1 cellular context compared by ENCODE assay signal in the genomic region with DNA sequence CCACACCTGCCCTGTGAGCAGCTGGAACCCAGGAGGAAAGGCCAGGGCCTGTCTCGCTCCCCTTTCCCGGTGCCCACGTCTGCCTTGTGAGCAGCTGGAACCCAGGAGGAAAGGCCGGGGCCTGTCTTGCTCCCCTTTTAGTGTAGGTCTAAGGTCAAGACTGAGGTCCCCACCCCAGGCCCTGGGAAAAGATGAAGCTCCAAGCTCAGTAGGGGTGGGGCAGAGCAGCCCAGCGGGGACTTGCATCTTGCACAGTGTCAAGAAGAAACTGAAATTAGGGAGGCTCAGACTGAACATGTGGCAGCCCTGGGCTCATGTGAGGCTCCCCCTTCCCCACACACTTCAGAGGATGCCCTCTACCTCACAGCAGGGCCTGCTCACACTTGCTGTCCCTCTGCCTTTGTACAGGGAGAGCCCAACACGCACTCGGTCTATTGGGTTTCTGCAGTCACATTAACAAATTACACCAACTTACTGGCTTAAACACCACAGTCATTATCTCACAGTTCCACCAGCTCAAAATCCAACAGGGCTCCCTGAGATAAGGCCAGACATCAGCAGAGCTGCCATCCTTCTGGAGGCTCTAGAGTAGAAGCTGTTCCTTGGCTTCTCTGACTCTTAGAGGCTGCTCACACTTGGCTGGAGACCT.
TF ChIP-seq lines count a peak whose summit lies in the region.

No MANE protein-coding gene starts in this region.

TF ChIP-seq in K562, 482 proteins besides CTCF, POLR2A, EP300 and RAD21 (continued from another document and continues in another):
- TF ChIP-seq, protein P1, sequence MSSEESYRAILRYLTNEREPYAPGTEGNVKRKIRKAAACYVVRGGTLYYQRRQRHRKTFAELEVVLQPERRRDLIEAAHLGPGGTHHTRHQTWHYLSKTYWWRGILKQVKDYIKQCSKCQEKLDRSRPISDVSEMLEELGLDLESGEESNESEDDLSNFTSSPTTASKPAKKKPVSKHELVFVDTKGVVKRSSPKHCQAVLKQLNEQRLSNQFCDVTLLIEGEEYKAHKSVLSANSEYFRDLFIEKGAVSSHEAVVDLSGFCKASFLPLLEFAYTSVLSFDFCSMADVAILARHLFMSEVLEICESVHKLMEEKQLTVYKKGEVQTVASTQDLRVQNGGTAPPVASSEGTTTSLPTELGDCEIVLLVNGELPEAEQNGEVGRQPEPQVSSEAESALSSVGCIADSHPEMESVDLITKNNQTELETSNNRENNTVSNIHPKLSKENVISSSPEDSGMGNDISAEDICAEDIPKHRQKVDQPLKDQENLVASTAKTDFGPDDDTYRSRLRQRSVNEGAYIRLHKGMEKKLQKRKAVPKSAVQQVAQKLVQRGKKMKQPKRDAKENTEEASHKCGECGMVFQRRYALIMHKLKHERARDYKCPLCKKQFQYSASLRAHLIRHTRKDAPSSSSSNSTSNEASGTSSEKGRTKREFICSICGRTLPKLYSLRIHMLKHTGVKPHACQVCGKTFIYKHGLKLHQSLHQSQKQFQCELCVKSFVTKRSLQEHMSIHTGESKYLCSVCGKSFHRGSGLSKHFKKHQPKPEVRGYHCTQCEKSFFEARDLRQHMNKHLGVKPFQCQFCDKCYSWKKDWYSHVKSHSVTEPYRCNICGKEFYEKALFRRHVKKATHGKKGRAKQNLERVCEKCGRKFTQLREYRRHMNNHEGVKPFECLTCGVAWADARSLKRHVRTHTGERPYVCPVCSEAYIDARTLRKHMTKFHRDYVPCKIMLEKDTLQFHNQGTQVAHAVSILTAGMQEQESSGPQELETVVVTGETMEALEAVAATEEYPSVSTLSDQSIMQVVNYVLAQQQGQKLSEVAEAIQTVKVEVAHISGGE (CRISPR knock-in tag; IDR thresholded peaks at IDR 0.05), result peak in 1 of 3 experiments; percentile 64; a peak in 1 of 6 replicates
- no peak for TF ChIP-seq NR3C1 (CRISPR knock-in tag; IDR thresholded peaks at IDR 0.05)
- TF ChIP-seq SIX5 (IDR thresholded peaks at IDR 0.05; ENCODE audit: borderline replicate concordance in 1 of 2, insufficient read depth in 1 of 2, low read depth in 1 of 2, low read length in 2 of 2), result no peak
- TF ChIP-seq SIN3A (IDR thresholded peaks at IDR 0.05; ENCODE audit: borderline replicate concordance in 2 of 2, control insufficient read depth in 1 of 2, low read depth in 2 of 2, low read length in 2 of 2), result no peak
- no peak for TF ChIP-seq ATF1 (CRISPR knock-in tag; IDR thresholded peaks at IDR 0.05)
- 0 out of 2 replicates have a peak, but pooled peaks have one; percentile 18 for TF ChIP-seq ATF1 (tag; IDR thresholded peaks at IDR 0.05)
- no peak for TF ChIP-seq HNRNPLL (IDR thresholded peaks at IDR 0.05; ENCODE audit: low read depth, low read length, poor library complexity, severe bottlenecking)
- TF ChIP-seq, protein P2, sequence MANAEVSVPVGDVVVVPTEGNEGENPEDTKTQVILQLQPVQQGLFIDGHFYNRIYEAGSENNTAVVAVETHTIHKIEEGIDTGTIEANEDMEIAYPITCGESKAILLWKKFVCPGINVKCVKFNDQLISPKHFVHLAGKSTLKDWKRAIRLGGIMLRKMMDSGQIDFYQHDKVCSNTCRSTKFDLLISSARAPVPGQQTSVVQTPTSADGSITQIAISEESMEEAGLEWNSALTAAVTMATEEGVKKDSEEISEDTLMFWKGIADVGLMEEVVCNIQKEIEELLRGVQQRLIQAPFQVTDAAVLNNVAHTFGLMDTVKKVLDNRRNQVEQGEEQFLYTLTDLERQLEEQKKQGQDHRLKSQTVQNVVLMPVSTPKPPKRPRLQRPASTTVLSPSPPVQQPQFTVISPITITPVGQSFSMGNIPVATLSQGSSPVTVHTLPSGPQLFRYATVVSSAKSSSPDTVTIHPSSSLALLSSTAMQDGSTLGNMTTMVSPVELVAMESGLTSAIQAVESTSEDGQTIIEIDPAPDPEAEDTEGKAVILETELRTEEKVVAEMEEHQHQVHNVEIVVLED (CRISPR knock-in tag; IDR thresholded peaks at IDR 0.05), result no peak
- no peak for TF ChIP-seq COPS2 (conservative IDR thresholded peaks at IDR 0.05)
- TF ChIP-seq, protein P3, sequence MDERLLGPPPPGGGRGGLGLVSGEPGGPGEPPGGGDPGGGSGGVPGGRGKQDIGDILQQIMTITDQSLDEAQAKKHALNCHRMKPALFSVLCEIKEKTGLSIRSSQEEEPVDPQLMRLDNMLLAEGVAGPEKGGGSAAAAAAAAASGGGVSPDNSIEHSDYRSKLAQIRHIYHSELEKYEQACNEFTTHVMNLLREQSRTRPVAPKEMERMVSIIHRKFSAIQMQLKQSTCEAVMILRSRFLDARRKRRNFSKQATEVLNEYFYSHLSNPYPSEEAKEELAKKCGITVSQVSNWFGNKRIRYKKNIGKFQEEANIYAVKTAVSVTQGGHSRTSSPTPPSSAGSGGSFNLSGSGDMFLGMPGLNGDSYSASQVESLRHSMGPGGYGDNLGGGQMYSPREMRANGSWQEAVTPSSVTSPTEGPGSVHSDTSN (CRISPR knock-in tag; IDR thresholded peaks at IDR 0.05; ENCODE audit: low read depth), result no peak
- TF ChIP-seq, protein P3 (tag; conservative IDR thresholded peaks at IDR 0.05; ENCODE audit: low read depth), result peak; percentile 38; the same call in 1 of the 2 replicates
- TF ChIP-seq, protein P4, sequence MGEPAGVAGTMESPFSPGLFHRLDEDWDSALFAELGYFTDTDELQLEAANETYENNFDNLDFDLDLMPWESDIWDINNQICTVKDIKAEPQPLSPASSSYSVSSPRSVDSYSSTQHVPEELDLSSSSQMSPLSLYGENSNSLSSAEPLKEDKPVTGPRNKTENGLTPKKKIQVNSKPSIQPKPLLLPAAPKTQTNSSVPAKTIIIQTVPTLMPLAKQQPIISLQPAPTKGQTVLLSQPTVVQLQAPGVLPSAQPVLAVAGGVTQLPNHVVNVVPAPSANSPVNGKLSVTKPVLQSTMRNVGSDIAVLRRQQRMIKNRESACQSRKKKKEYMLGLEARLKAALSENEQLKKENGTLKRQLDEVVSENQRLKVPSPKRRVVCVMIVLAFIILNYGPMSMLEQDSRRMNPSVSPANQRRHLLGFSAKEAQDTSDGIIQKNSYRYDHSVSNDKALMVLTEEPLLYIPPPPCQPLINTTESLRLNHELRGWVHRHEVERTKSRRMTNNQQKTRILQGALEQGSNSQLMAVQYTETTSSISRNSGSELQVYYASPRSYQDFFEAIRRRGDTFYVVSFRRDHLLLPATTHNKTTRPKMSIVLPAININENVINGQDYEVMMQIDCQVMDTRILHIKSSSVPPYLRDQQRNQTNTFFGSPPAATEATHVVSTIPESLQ (CRISPR knock-in tag; IDR thresholded peaks at IDR 0.05), result no peak
- no peak for TF ChIP-seq ZNF316 (IDR thresholded peaks at IDR 0.05)
- no peak for TF ChIP-seq DIDO1 (tag; IDR thresholded peaks at IDR 0.05; ENCODE audit: low read depth)
- TF ChIP-seq ZNF263 (CRISPR knock-in tag; IDR thresholded peaks at IDR 0.05; ENCODE audit: borderline replicate concordance), result no peak
- no peak for TF ChIP-seq FUS (optimal IDR thresholded peaks at IDR 0.05; ENCODE audit: low read depth, low read length)
- TF ChIP-seq, protein P5, sequence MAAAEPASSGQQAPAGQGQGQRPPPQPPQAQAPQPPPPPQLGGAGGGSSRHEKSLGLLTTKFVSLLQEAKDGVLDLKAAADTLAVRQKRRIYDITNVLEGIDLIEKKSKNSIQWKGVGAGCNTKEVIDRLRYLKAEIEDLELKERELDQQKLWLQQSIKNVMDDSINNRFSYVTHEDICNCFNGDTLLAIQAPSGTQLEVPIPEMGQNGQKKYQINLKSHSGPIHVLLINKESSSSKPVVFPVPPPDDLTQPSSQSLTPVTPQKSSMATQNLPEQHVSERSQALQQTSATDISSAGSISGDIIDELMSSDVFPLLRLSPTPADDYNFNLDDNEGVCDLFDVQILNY (CRISPR knock-in tag; IDR thresholded peaks at IDR 0.05), result no peak
- peak; percentile 84 for TF ChIP-seq NFIC (IDR thresholded peaks at IDR 0.05)
- peak; percentile 58; the same call in 1 of the 2 replicates for TF ChIP-seq LEF1 (IDR thresholded peaks at IDR 0.05)
- TF ChIP-seq CCAR2 (IDR thresholded peaks at IDR 0.05; ENCODE audit: low read depth, low read length), result no peak
- no peak for TF ChIP-seq CAMTA2 (CRISPR knock-in tag; conservative IDR thresholded peaks at IDR 0.05)
- no peak for TF ChIP-seq ZNF311 (CRISPR knock-in tag; IDR thresholded peaks at IDR 0.05)
- no peak for TF ChIP-seq ZNF354B (CRISPR knock-in tag; IDR thresholded peaks at IDR 0.05)
- TF ChIP-seq ZNF175 (CRISPR knock-in tag; IDR thresholded peaks at IDR 0.05; ENCODE audit: low read depth), result no peak
- TF ChIP-seq ZNF184 (CRISPR knock-in tag; IDR thresholded peaks at IDR 0.05), result no peak
- no peak for TF ChIP-seq STAT5B (CRISPR knock-in tag; IDR thresholded peaks at IDR 0.05)
- no peak for TF ChIP-seq HSF4 (CRISPR knock-in tag; IDR thresholded peaks at IDR 0.05; ENCODE audit: borderline replicate concordance)
- TF ChIP-seq, protein P6, sequence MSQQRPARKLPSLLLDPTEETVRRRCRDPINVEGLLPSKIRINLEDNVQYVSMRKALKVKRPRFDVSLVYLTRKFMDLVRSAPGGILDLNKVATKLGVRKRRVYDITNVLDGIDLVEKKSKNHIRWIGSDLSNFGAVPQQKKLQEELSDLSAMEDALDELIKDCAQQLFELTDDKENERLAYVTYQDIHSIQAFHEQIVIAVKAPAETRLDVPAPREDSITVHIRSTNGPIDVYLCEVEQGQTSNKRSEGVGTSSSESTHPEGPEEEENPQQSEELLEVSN (IDR thresholded peaks at IDR 0.05; ENCODE audit: borderline replicate concordance in 1 of 2, extremely low read depth in 1 of 2, insufficient read depth in 1 of 2, insufficient read length in 1 of 2, low read depth in 1 of 2, low read length in 1 of 2, poor library complexity in 1 of 2, severe bottlenecking in 1 of 2), result no peak
- TF ChIP-seq, protein P7, sequence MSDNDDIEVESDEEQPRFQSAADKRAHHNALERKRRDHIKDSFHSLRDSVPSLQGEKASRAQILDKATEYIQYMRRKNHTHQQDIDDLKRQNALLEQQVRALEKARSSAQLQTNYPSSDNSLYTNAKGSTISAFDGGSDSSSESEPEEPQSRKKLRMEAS (CRISPR knock-in tag; IDR thresholded peaks at IDR 0.05), result no peak
- TF ChIP-seq SMAD4 (CRISPR knock-in tag; conservative IDR thresholded peaks at IDR 0.05), result peak; percentile 67
- TF ChIP-seq, protein P8, sequence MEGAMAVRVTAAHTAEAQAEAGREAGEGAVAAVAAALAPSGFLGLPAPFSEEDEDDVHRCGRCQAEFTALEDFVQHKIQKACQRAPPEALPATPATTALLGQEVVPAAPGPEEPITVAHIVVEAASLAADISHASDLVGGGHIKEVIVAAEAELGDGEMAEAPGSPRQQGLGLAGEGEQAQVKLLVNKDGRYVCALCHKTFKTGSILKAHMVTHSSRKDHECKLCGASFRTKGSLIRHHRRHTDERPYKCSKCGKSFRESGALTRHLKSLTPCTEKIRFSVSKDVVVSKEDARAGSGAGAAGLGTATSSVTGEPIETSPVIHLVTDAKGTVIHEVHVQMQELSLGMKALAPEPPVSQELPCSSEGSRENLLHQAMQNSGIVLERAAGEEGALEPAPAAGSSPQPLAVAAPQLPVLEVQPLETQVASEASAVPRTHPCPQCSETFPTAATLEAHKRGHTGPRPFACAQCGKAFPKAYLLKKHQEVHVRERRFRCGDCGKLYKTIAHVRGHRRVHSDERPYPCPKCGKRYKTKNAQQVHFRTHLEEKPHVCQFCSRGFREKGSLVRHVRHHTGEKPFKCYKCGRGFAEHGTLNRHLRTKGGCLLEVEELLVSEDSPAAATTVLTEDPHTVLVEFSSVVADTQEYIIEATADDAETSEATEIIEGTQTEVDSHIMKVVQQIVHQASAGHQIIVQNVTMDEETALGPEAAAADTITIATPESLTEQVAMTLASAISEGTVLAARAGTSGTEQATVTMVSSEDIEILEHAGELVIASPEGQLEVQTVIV (CRISPR knock-in tag; IDR thresholded peaks at IDR 0.05; ENCODE audit: borderline replicate concordance), result no peak
- TF ChIP-seq, protein P9, sequence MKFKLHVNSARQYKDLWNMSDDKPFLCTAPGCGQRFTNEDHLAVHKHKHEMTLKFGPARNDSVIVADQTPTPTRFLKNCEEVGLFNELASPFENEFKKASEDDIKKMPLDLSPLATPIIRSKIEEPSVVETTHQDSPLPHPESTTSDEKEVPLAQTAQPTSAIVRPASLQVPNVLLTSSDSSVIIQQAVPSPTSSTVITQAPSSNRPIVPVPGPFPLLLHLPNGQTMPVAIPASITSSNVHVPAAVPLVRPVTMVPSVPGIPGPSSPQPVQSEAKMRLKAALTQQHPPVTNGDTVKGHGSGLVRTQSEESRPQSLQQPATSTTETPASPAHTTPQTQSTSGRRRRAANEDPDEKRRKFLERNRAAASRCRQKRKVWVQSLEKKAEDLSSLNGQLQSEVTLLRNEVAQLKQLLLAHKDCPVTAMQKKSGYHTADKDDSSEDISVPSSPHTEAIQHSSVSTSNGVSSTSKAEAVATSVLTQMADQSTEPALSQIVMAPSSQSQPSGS (CRISPR knock-in tag; IDR thresholded peaks at IDR 0.05), result no peak
- peak; percentile 92 for TF ChIP-seq SMARCA4 (IDR thresholded peaks at IDR 0.05)
- TF ChIP-seq NCOA4 (IDR thresholded peaks at IDR 0.05; ENCODE audit: partially characterized antibody), result no peak
- TF ChIP-seq, protein P10, sequence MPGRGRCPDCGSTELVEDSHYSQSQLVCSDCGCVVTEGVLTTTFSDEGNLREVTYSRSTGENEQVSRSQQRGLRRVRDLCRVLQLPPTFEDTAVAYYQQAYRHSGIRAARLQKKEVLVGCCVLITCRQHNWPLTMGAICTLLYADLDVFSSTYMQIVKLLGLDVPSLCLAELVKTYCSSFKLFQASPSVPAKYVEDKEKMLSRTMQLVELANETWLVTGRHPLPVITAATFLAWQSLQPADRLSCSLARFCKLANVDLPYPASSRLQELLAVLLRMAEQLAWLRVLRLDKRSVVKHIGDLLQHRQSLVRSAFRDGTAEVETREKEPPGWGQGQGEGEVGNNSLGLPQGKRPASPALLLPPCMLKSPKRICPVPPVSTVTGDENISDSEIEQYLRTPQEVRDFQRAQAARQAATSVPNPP (IDR thresholded peaks at IDR 0.05; ENCODE audit: borderline replicate concordance, insufficient read depth, insufficient read length), result no peak
- peak; percentile 93 for TF ChIP-seq PML (IDR thresholded peaks at IDR 0.05; ENCODE audit: low read length)
- TF ChIP-seq TEAD1 (CRISPR knock-in tag; IDR thresholded peaks at IDR 0.05), result no peak
- TF ChIP-seq SIN3B (IDR thresholded peaks at IDR 0.05; ENCODE audit: low read depth), result no peak
- TF ChIP-seq BCL6 (CRISPR knock-in tag; IDR thresholded peaks at IDR 0.05), result no peak
- TF ChIP-seq KDM1A (IDR thresholded peaks at IDR 0.05), result 0 out of 4 replicates have a peak, but pooled peaks have one; percentile 39 to 53
- no peak for TF ChIP-seq L3MBTL2 (IDR thresholded peaks at IDR 0.05)
- TF ChIP-seq ELF1 (tag; IDR thresholded peaks at IDR 0.05), result no peak
- TF ChIP-seq POLR2AphosphoS5 (IDR thresholded peaks at IDR 0.05; ENCODE audit: control insufficient read depth, insufficient read depth, low read depth, low read length), result peak; percentile 95
